ENCODE assay signal across 1 cellular context in genomic region chr1:23980006-23980724, GRCh38.
TF ChIP-seq lines count a peak whose summit lies in the region.

SRSF10 (minus strand) TSS chr1:23980327; CDS start chr1:23980255, 72 bp downstream.

TF ChIP-seq in HepG2, 621 proteins besides CTCF, POLR2A, EP300 and RAD21 (continued from another document and continues in another):
- TF ChIP-seq ATF5 (CRISPR knock-in tag; IDR thresholded peaks at IDR 0.05; ENCODE audit: low read depth) (no peak; the same call in none of the 2 replicates), ZKSCAN1 (IDR thresholded peaks at IDR 0.05; ENCODE audit: low read length) (no peak), ZNF619 (CRISPR knock-in tag; IDR thresholded peaks at IDR 0.05) (peak; percentile 80; the same call in 1 of the 2 replicates), ZIK1 (CRISPR knock-in tag; IDR thresholded peaks at IDR 0.05; ENCODE audit: borderline replicate concordance, low read depth) (0 out of 2 replicates have a peak, but pooled peaks have one; percentile 68), MNT (IDR thresholded peaks at IDR 0.05) (peak; percentile 24; the same call in 1 of the 2 replicates), ZNF83 (CRISPR knock-in tag; IDR thresholded peaks at IDR 0.05; ENCODE audit: borderline replicate concordance) (peak; percentile 92; the same call in 1 of the 2 replicates), KAT2B (IDR thresholded peaks at IDR 0.05; ENCODE audit: borderline replicate concordance, low read depth, low read length) (no peak), EHMT2 (IDR thresholded peaks at IDR 0.05; ENCODE audit: borderline replicate concordance, low read depth, low read length) (no peak; the same call in 1 of the 2 replicates), ETV5 (CRISPR knock-in tag; IDR thresholded peaks at IDR 0.05; ENCODE audit: borderline replicate concordance) (no peak; the same call in 1 of the 2 replicates), FOSL1 (CRISPR knock-in tag; IDR thresholded peaks at IDR 0.05; ENCODE audit: borderline replicate concordance) (no peak), ZNF646 (CRISPR knock-in tag; IDR thresholded peaks at IDR 0.05) (peak; percentile 67; the same call in 1 of the 2 replicates), REXO4 (CRISPR knock-in tag; IDR thresholded peaks at IDR 0.05; ENCODE audit: borderline replicate concordance) (0 out of 2 replicates have a peak, but pooled peaks have one; percentile 67), THYN1 (CRISPR knock-in tag; IDR thresholded peaks at IDR 0.05; ENCODE audit: borderline replicate concordance, low read depth) (no peak), ZHX1 (CRISPR knock-in tag; IDR thresholded peaks at IDR 0.05; ENCODE audit: low read depth) (peak; percentile 95), SSRP1 (CRISPR knock-in tag; IDR thresholded peaks at IDR 0.05) (no peak), ZBTB43 (CRISPR knock-in tag; conservative IDR thresholded peaks at IDR 0.05) (no peak; the same call in 1 of the 2 replicates), NFATC3 (CRISPR knock-in tag; IDR thresholded peaks at IDR 0.05) (0 out of 2 replicates have a peak, but pooled peaks have one; percentile 17), RORA (CRISPR knock-in tag; IDR thresholded peaks at IDR 0.05) (no peak), ISX (CRISPR knock-in tag; conservative IDR thresholded peaks at IDR 0.05) (peak; percentile 58; the same call in 1 of the 2 replicates), PATZ1 (CRISPR knock-in tag; IDR thresholded peaks at IDR 0.05) (peak; percentile 33; the same call in 1 of the 2 replicates), HMGXB3 (CRISPR knock-in tag; IDR thresholded peaks at IDR 0.05; ENCODE audit: borderline replicate concordance) (no peak; the same call in 1 of the 2 replicates), DMAP1 (CRISPR knock-in tag; IDR thresholded peaks at IDR 0.05) (peak; percentile 97), SIX4 (CRISPR knock-in tag; IDR thresholded peaks at IDR 0.05) (0 out of 2 replicates have a peak, but pooled peaks have one; percentile 50), NFRKB (IDR thresholded peaks at IDR 0.05) (no peak), TGIF2 (CRISPR knock-in tag; IDR thresholded peaks at IDR 0.05) (peak; percentile 58; the same call in 1 of the 2 replicates), ZFAT (CRISPR knock-in tag; conservative IDR thresholded peaks at IDR 0.05) (no peak), ATF4 (CRISPR knock-in tag; IDR thresholded peaks at IDR 0.05) (no peak; a peak in 1 of 4 replicates), SIX1 (CRISPR knock-in tag; IDR thresholded peaks at IDR 0.05; ENCODE audit: borderline replicate concordance) (no peak), ZNF33A (CRISPR knock-in tag; IDR thresholded peaks at IDR 0.05; ENCODE audit: borderline replicate concordance) (no peak), PITX1 (CRISPR knock-in tag; IDR thresholded peaks at IDR 0.05) (peak; percentile 61; the same call in 1 of the 2 replicates), ZNF501 (CRISPR knock-in tag; IDR thresholded peaks at IDR 0.05) (peak; percentile 66), ZNF205 (CRISPR knock-in tag; IDR thresholded peaks at IDR 0.05) (peak; percentile 79), SP4 (CRISPR knock-in tag; IDR thresholded peaks at IDR 0.05) (peak; percentile 72; the same call in 1 of the 2 replicates), ATF7-NPFF (CRISPR knock-in tag; IDR thresholded peaks at IDR 0.05; ENCODE audit: low read depth) (peak; percentile 94), ZFY (CRISPR knock-in tag; IDR thresholded peaks at IDR 0.05) (peak; percentile 99), RELA (CRISPR knock-in tag; IDR thresholded peaks at IDR 0.05) (0 out of 2 replicates have a peak, but pooled peaks have one; percentile 65), HOXA7 (CRISPR knock-in tag; IDR thresholded peaks at IDR 0.05) (no peak), ZNF350 (CRISPR knock-in tag; IDR thresholded peaks at IDR 0.05; ENCODE audit: borderline replicate concordance, low read depth) (peak; percentile 77), ZNF850 (CRISPR knock-in tag; conservative IDR thresholded peaks at IDR 0.05) (no peak), SIN3B (IDR thresholded peaks at IDR 0.05; ENCODE audit: low read length) (no peak; the same call in 1 of the 2 replicates)
